Comparison of ENCODE assay signal across 20 cellular contexts in genomic region chrX:44935172-44935571, GRCh38.
"Had no signal": no experiment of that assay in that cellular context is flagged by ENCODE, and none has a peak within 500 bp of the region (broad histone marks: within the 10 kb centered on the region; RNA-seq: fewer than 3 reads in every experiment).

No MANE protein-coding gene starts in this region.

- H3K27ac ChIP-seq: HL-60, KMS-11 had no signal

- DNase-seq: Kasumi-1, MM.1S, NCI-H1092 treated with DMSO at 0.1 percent for 48 hours, NCI-H1436, NCI-H187, NCI-H2029, NCI-H2081 treated with DMSO at 0.1 percent for 48 hours, NCI-H2171, NCI-H446, NCI-H510A, NCI-H524 treated with DMSO at 0.1 percent for 48 hours, NCI-H69, NCI-H774, RPMI8226, SHP77, SK-N-SH had no signal

- H3K9me3 Mint-ChIP-seq: IgD-negative memory B cell had no signal

- H3K4me3 ChIP-seq: K562 had no signal

- H3K27me3 Mint-ChIP-seq: IgD-negative memory B cell had no signal
